21 cellular contexts compared by ENCODE assay signal in the genomic region with DNA sequence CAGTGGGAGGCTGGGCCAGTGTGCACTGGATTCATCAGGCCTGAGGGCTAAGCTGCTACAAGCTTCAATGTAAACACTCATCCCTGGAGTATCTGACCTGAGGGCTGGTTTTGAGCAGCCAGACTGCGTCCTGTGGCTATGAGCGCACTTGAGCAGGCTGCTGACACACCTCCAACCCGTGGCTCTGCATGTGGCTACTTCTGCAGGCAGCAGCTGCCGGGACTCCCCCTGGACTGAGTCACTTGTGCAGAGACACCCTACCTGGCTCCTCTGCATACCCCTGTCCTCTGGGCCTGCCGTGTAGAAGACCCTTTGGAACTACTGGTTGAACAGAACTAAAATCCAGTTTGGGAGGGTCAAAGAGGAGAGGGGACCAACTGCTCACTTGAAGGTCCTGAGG.
DNase-seq lines count a peak whose midpoint lies in the region; ATAC-seq lines count a peak whose summit lies in the region.
"Had no signal": no experiment of that assay in that cellular context is flagged by ENCODE, and none has a peak within 500 bp of the region (broad histone marks: within the 10 kb centered on the region; RNA-seq: fewer than 3 reads in every experiment).

No MANE protein-coding gene starts in this region.

- peaks cover 3% of the 10 kb centered on the region for H3K9me3 ChIP-seq in trophoblast cell (ENCODE audit: insufficient read depth, low read depth, low read length)
- H3K9me3 ChIP-seq: body of pancreas, left ventricle myocardium inferior, thyroid gland had no signal

- H3K9ac ChIP-seq in trophoblast cell (ENCODE audit: low read length) = no peak overlapping the region

- no peak overlapping the region for H2BK5ac ChIP-seq in trophoblast cell (ENCODE audit: low read depth, low read length, poor library complexity)

- no peak overlapping the region for H3K4me3 ChIP-seq in trophoblast cell (ENCODE audit: low read depth, low read length)
- H3K4me3 ChIP-seq: body of pancreas, left ventricle myocardium inferior, smooth muscle cell, thyroid gland had no signal

- H2BK12ac ChIP-seq in trophoblast cell (ENCODE audit: low read length) = no peak overlapping the region

- H3K14ac ChIP-seq in trophoblast cell (ENCODE audit: low read length) = no peak overlapping the region

- H2AFZ ChIP-seq in trophoblast cell (ENCODE audit: insufficient read depth, low read length, poor library complexity) = no peak overlapping the region

- no peak overlapping the region for H3K4me2 ChIP-seq in trophoblast cell (ENCODE audit: low read length)
- H3K4me2 ChIP-seq: smooth muscle cell had no signal

- H3K4me1 ChIP-seq in trophoblast cell (ENCODE audit: control insufficient read depth in 1 of 2, insufficient read depth in 2 of 2, low read length in 2 of 2) = peaks cover 4 to 5% of the 10 kb centered on the region in 2 experiments
- H3K4me1 ChIP-seq: body of pancreas, left ventricle myocardium inferior, thyroid gland had no signal

- no peak overlapping the region for H3K27ac ChIP-seq in trophoblast cell (ENCODE audit: low read depth, low read length)
- H3K27ac ChIP-seq: body of pancreas, thyroid gland had no signal

- no peak overlapping the region for H3K4ac ChIP-seq in trophoblast cell (ENCODE audit: low read depth, low read length)

- no peaks in the 10 kb centered on the region for H3K36me3 ChIP-seq in trophoblast cell (ENCODE audit: control insufficient read depth in 1 of 2, insufficient read depth in 2 of 2, low read length in 2 of 2)
- H3K36me3 ChIP-seq: left ventricle myocardium inferior, thyroid gland had no signal

- H3K79me2 ChIP-seq in trophoblast cell (ENCODE audit: control insufficient read depth, insufficient read depth, low read length, poor library complexity) = no peaks in the 10 kb centered on the region

- no CpG with 5 or more reads among the region's 5 CpGs for WGBS in trophoblast cell (ENCODE audit: extremely low coverage, insufficient coverage, insufficient read length)

- H4K91ac ChIP-seq in trophoblast cell (ENCODE audit: low read depth, low read length) = no peak overlapping the region

- peak; percentile 81 for ATAC-seq in HG03442 (IDR thresholded peaks at IDR 0.05; ENCODE audit: unreplicated experiment)
- no peak for ATAC-seq in HG02884 (IDR thresholded peaks at IDR 0.05; ENCODE audit: unreplicated experiment)
- ATAC-seq in HG03139 (IDR thresholded peaks at IDR 0.05; ENCODE audit: unreplicated experiment) = no peak
- no peak for ATAC-seq in GM19351 (IDR thresholded peaks at IDR 0.05; ENCODE audit: unreplicated experiment)
- ATAC-seq: body of pancreas; naive thymus-derived CD8-positive, alpha-beta T cell had no signal

- no peak overlapping the region for H2BK120ac ChIP-seq in trophoblast cell (ENCODE audit: insufficient read depth, low read length, poor library complexity)

- H4K12ac ChIP-seq in trophoblast cell (ENCODE audit: low read depth, low read length) = no peak overlapping the region

- no peak overlapping the region for H3K23ac ChIP-seq in trophoblast cell (ENCODE audit: low read length)

- peak; percentile 12 for DNase-seq in ELR (ENCODE audit: low read depth)
- DNase-seq in ecto neural progenitor cell (ENCODE audit: low spot score) = peak; percentile 31
- peak; percentile 94 to 97 for DNase-seq in trophoblast cell
- DNase-seq: activated CD4-positive, alpha-beta memory T cell treated with anti-CD3 and anti-CD28 coated beads for 36 hours; activated effector memory CD4-positive, alpha-beta T cell treated with anti-CD3 and anti-CD28 coated beads, Interleukin-2, amount 50 U/mL, for 16 hours; body of pancreas; effector CD4-positive, alpha-beta T cell; foreskin melanocyte; GOT3; left ventricle myocardium inferior; naive thymus-derived CD8-positive, alpha-beta T cell; NCI-H1694; occipital lobe; stimulated activated CD4-positive, alpha-beta T cell treated with anti-CD3 and anti-CD28 coated beads, Interleukin-2, amount 100 ng/mL, for 48 hours; stimulated activated naive CD4-positive, alpha-beta T cell treated with Interleukin-2 at 50 U/mL for 16 hours; thyroid gland had no signal

- no peaks in the 10 kb centered on the region for H3K79me1 ChIP-seq in trophoblast cell (ENCODE audit: low read length)

- no peaks in the 10 kb centered on the region for H3K27me3 ChIP-seq in trophoblast cell (ENCODE audit: insufficient read depth, low read length)
- H3K27me3 ChIP-seq: body of pancreas, thyroid gland had no signal

- no peak overlapping the region for H4K8ac ChIP-seq in trophoblast cell (ENCODE audit: low read depth, low read length)

- H2AK5ac ChIP-seq in trophoblast cell (ENCODE audit: low read length) = no peak overlapping the region

- H3K18ac ChIP-seq in trophoblast cell (ENCODE audit: low read length) = no peak overlapping the region

Comparison
In these comparisons a context has a peak if more than half of its experiments do, and no peak if none do; other contexts are left out.
1. DNase-seq: peak in every context shown above with its lines; median percentile 96 in trophoblast cell; 31 in ecto neural progenitor cell; 12 in ELR.